16 cellular contexts compared by ENCODE assay signal in the genomic region with DNA sequence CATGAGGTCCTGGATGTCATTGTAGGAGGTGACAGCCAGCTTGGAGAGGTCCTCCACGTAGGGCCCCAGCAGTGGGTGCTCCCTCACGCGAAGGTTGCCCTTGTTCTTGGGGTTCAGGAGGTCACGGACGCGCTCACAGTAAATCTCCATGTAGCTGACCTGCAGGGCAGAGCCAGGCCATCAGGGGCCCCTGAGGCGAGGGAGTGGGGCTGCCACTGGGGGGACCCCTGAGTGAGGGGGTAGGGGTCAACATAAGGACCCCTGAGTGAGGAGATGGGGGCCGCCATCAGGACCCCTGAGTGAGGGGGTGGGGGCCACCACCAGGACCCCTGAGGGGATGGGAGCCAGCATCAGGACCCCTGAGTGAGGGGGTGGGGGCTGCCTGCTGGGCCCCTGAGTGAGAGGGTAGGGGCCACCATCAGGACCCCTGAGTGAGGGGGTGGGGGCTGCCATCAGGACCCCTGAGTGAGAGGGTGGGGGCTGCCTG. TPM values are rescaled to one million over a fixed set of nuclear protein-coding genes. Genes with fewer than 3 reads are reported as not detected.
DNase-seq lines count a peak whose midpoint lies in the region; ATAC-seq, FAIRE-seq and TF ChIP-seq lines count a peak whose summit lies in the region.
"Had no signal": no experiment of that assay in that cellular context is flagged by ENCODE, and none has a peak within 500 bp of the region (broad histone marks: within the 10 kb centered on the region; RNA-seq: fewer than 3 reads in every experiment).

No MANE protein-coding gene starts in this region.

- ATAC-seq in RWPE2 (ENCODE audit: low read depth) = no peak
- ATAC-seq in sciatic nerve = peak; percentile 32
- no peak for ATAC-seq in HG03439 (IDR thresholded peaks at IDR 0.05; ENCODE audit: unreplicated experiment)
- no peak for ATAC-seq in HG03175 (IDR thresholded peaks at IDR 0.05; ENCODE audit: unreplicated experiment)

- H3K36me3 ChIP-seq in BE2C = peaks cover 4% of the 10 kb centered on the region; the same call in 1 of the 2 replicates
- no peaks in the 10 kb centered on the region for H3K36me3 ChIP-seq in RWPE2 (ENCODE audit: low read depth)
- no peaks in the 10 kb centered on the region for H3K36me3 ChIP-seq in kidney (ENCODE audit: control insufficient read depth in 1 of 2, insufficient read depth in 2 of 2, low read length in 2 of 2)

- H3K27me3 ChIP-seq in BE2C (no peaks in the 10 kb centered on the region), RWPE2 (ENCODE audit: insufficient read depth, poor library complexity, severe bottlenecking) (no peaks in the 10 kb centered on the region)

- H3K4me3 ChIP-seq in BE2C (ENCODE audit: low read depth, low read length) (no peak overlapping the region), RWPE2 (ENCODE audit: severe bottlenecking) (no peak overlapping the region), kidney (ENCODE audit: low read length in 2 of 2) (no peak overlapping the region)

- H3K4me1 ChIP-seq in BE2C (no peaks in the 10 kb centered on the region), RWPE2 (ENCODE audit: insufficient read depth, poor library complexity, severe bottlenecking) (no peaks in the 10 kb centered on the region), kidney (ENCODE audit: control insufficient read depth in 1 of 2, insufficient read depth in 1 of 2, low read depth in 1 of 2, low read length in 2 of 2) (no peaks in the 10 kb centered on the region)

- no peak for TF ChIP-seq CTCF in BE2C (IDR thresholded peaks at IDR 0.05; ENCODE audit: low read depth, low read length)
- TF ChIP-seq CTCF in RWPE2 (IDR thresholded peaks at IDR 0.05; ENCODE audit: poor library complexity, severe bottlenecking) = no peak
- no peak for TF ChIP-seq CTCF in kidney (IDR thresholded peaks at IDR 0.05; ENCODE audit: borderline replicate concordance, extremely low read depth, insufficient read depth)

- H3K9me3 ChIP-seq in BE2C (no peaks in the 10 kb centered on the region), RWPE2 (ENCODE audit: severe bottlenecking) (no peaks in the 10 kb centered on the region), kidney (ENCODE audit: control insufficient read depth in 1 of 2, low read length in 2 of 2) (no peaks in the 10 kb centered on the region)

- no peak overlapping the region for H3K9ac ChIP-seq in kidney (ENCODE audit: low read length in 2 of 2)

- H3K27ac ChIP-seq in RWPE2 (ENCODE audit: poor library complexity, severe bottlenecking) (no peak overlapping the region), kidney (ENCODE audit: low read depth in 2 of 2, low read length in 2 of 2) (no peak overlapping the region)

- FAIRE-seq in kidney (lab: Jason Lieb, UNC) = no peak
- FAIRE-seq: HepG2, RCC 7860 had no signal

- peak; percentile 7 for DNase-seq in BE2C
- peak; percentile 53 for DNase-seq in RWPE2 (ENCODE audit: low spot score)
- DNase-seq in kidney = peak; percentile 49
- no peak for DNase-seq in sciatic nerve (ENCODE audit: low spot score)
- no peak for DNase-seq in Ammon's horn (ENCODE audit: low spot score)
- DNase-seq: DMS 273 treated with DMSO at 0.1 percent for 48 hours, H9, Karpas-422, MM.1S, NCI-H1105 treated with DMSO at 0.1 percent for 48 hours, NCI-H187 treated with DMSO at 0.1 percent for 48 hours, NCI-H2171 treated with DMSO at 0.1 percent for 48 hours had no signal

- intact Hi-C loops in kidney (cut with DNase I) = no loop called here
- intact Hi-C loops in sciatic nerve (cut with DNase I) = no loop called here

RNA-seq across cellular contexts. Expression of gene KIF1A, which starts 33.6 kb away (rescaled TPM):
- 158 TPM for polyA plus RNA-seq in BE2C (2012; ENCODE audit: insufficient read depth, insufficient read length, low read depth)
- 0.54 TPM for total RNA-seq in kidney
- polyA plus RNA-seq in kidney (ENCODE audit: insufficient read depth, low read depth, low replicate concordance) = 0.58 TPM
- 123 TPM for total RNA-seq in sciatic nerve
- total RNA-seq: HepG2 had no signal

Comparison
In these comparisons a context has a peak if more than half of its experiments do, and no peak if none do; other contexts are left out.
1. DNase-seq: peak in BE2C (single experiment), RWPE2 (single experiment) and kidney (single experiment); none in sciatic nerve (single experiment) and Ammon's horn (single experiment).
2. RNA of gene KIF1A, which starts 33.6 kb away (total RNA-seq): 123 TPM in sciatic nerve (single experiment); 0.54 TPM in kidney (single experiment); every median in the first group is over 10 times any median in the second.